9 cellular contexts compared by ENCODE assay signal in the genomic region with DNA sequence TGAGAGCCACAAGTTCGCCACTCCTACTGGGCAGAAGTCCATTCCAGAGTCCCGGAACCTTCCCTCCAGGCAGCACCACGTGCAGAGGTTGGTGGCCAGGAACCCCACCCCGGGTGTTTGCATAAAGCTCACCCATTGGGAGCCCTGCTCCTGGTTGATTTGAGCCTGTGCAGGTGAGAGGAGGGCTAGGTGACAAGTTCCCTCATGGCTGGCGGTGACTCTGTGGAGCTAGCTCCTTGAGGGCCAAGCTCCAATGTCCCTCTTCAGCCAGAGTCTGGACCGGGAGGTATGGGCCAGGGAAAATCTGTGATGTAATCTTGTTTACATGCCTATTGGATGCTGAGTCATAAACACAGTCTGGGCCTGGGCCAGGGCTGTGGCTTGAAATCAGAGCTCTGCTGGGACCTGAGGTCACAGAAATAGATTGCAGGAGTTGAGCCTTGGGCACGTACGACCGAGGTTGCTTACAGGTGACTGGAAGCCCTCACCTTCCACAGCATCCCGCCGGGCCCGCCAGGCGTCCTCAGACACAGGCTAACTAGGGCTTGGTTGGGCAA.
DNase-seq lines count a peak whose midpoint lies in the region; ATAC-seq, FAIRE-seq and TF ChIP-seq lines count a peak whose summit lies in the region.
"Had no signal": no experiment of that assay in that cellular context is flagged by ENCODE, and none has a peak within 500 bp of the region (broad histone marks: within the 10 kb centered on the region; RNA-seq: fewer than 3 reads in every experiment).

No MANE protein-coding gene starts in this region.

- CTCF ChIA-PET in K562 (lab: Yijun Ruan, JAX; ENCODE audit: low intra/inter-chr PET ratio) = no interaction called here
- CTCF ChIA-PET in CD8-positive, alpha-beta T cell (lab: Charles Lee) = interaction anchor here (1.1 kb wide), 1 partner anchor 20 kb away, joined by 4 read pairs; no protein-coding TSS in a partner anchor

- H4K20me1 ChIP-seq in K562 (replicated peaks; ENCODE audit: control insufficient read depth, insufficient read depth, low read length) = peaks cover 14% of the 10 kb centered on the region; the same call in 1 of the 2 replicates

- H3K27me3 Mint-ChIP-seq in CD8-positive, alpha-beta T cell (ENCODE audit: low read depth) = peaks cover 7% of the 10 kb centered on the region
- H3K27me3 Mint-ChIP-seq in stimulated activated naive CD8-positive, alpha-beta T cell treated with anti-CD3 and anti-CD28 coated beads, Interleukin-15, amount 100 ng/mL, for 72 hours = peaks cover 22% of the 10 kb centered on the region

- H3K79me2 ChIP-seq in K562 (ENCODE audit: control insufficient read depth, insufficient read depth, low read length) = no peaks in the 10 kb centered on the region

- H3K4me3 Mint-ChIP-seq in CD8-positive, alpha-beta T cell = no peak overlapping the region
- H3K4me3 Mint-ChIP-seq in stimulated activated naive CD8-positive, alpha-beta T cell treated with anti-CD3 and anti-CD28 coated beads, Interleukin-15, amount 100 ng/mL, for 72 hours = no peak overlapping the region

- 2% methylated on average over 13 of the region's 13 CpGs for WGBS in K562 (ENCODE audit: insufficient coverage, low coverage, missing lambda C conversion rate)

- H3K9me1 ChIP-seq in K562 (ENCODE audit: control insufficient read depth, insufficient read depth, low read length) = no peaks in the 10 kb centered on the region

- no peaks in the 10 kb centered on the region for H3K9me3 Mint-ChIP-seq in CD8-positive, alpha-beta T cell
- H3K9me3 Mint-ChIP-seq in stimulated activated naive CD8-positive, alpha-beta T cell treated with anti-CD3 and anti-CD28 coated beads, Interleukin-15, amount 100 ng/mL, for 72 hours = no peaks in the 10 kb centered on the region

- no peak for TF ChIP-seq POLR2A in K562 (conservative IDR thresholded peaks at IDR 0.05)

- in situ Hi-C loops in ACHN (cut with HindIII; ENCODE audit: low pct_ligation_motif_present, low pct_unique_long_range_greater_than_20kb, low sequenced_read_pairs) = no loop called here
- in situ Hi-C loops in K562 (cut with MboI) = no loop called here

- H3K4me3 ChIP-seq in K562 = no peak overlapping the region
- H3K4me3 ChIP-seq in CD8-positive, alpha-beta T cell (ENCODE audit: low read depth, low read length) = no peak overlapping the region

- no peak overlapping the region for H3K27ac Mint-ChIP-seq in CD8-positive, alpha-beta T cell
- H3K27ac Mint-ChIP-seq in stimulated activated naive CD8-positive, alpha-beta T cell treated with anti-CD3 and anti-CD28 coated beads, Interleukin-15, amount 100 ng/mL, for 72 hours = no peak overlapping the region

- POLR2A ChIA-PET in K562 (lab: Yijun Ruan, JAX) = interaction anchor here (1.1 to 1.3 kb wide), 2 partner anchors 13 to 291 kb away, joined by 3 to 6 read pairs; no protein-coding TSS in a partner anchor
- POLR2A ChIA-PET in CD8-positive, alpha-beta T cell (lab: Charles Lee) = interaction anchor here (0.7 kb wide), 1 partner anchor 80 kb away, joined by 3 read pairs; no protein-coding TSS in a partner anchor

- H3K27ac ChIP-seq in K562 (ENCODE audit: extremely low read depth, low read depth, low read length) = no peak overlapping the region
- no peak overlapping the region for H3K27ac ChIP-seq in CD8-positive, alpha-beta T cell (ENCODE audit: low read depth, low read length)

- H2AFZ ChIP-seq in K562 (ENCODE audit: low read depth, low read length) = no peak overlapping the region

- no peaks in the 10 kb centered on the region for H3K36me3 Mint-ChIP-seq in CD8-positive, alpha-beta T cell

- peaks cover 0 to 12% of the 10 kb centered on the region in 2 experiments; a peak in 2 of 5 replicates for H3K4me1 ChIP-seq in K562 (replicated peaks in 1 of 2; ENCODE audit: control insufficient read depth in 2 of 2, insufficient read depth in 2 of 2, low read length in 2 of 2)
- H3K4me1 ChIP-seq in CD8-positive, alpha-beta T cell (ENCODE audit: insufficient read depth, low read length) = no peaks in the 10 kb centered on the region

- H3K9ac ChIP-seq in K562 (ENCODE audit: insufficient read depth in 1 of 2, low read depth in 2 of 2, low read length in 2 of 2) = 0 out of 4 replicates have a peak overlapping the region, but pooled peaks of 1 of the 2 experiments have one; percentile 27

- no TSS peak for BruUV-seq in K562 (replicated peaks; lab: Mats Ljungman, UMichigan)

- TF ChIP-seq RAD21 in K562 (CRISPR knock-in tag; conservative IDR thresholded peaks at IDR 0.05 in 1 of 2, IDR thresholded peaks at IDR 0.05 in 1 of 2) = no peak

- TF ChIP-seq EP300 in K562 (IDR thresholded peaks at IDR 0.05; ENCODE audit: low read length) = peak; percentile 29; the same call in 1 of the 2 replicates

- no peak for TF ChIP-seq CTCF in K562 (IDR thresholded peaks at IDR 0.05 in 2 of 3, conservative IDR thresholded peaks at IDR 0.05 in 1 of 3; ENCODE audit: insufficient read depth in 2 of 3, low read depth in 1 of 3, low read length in 3 of 3)
- no peak for TF ChIP-seq CTCF in CD8-positive, alpha-beta T cell (IDR thresholded peaks at IDR 0.05)

- DNase-seq in ACHN (peak; percentile 73), HTR-8/SVneo (ENCODE audit: insufficient read length, low spot score) (peak; percentile 93), K562 (ENCODE audit: extremely low read depth in 1 of 4, low spot score in 3 of 4) (peak in 3 of 4 experiments; percentile 43 to 51 (median 47)), left lobe of liver (ENCODE audit: low spot score) (peak; percentile 87), NK-92 (lab: John Stamatoyannopoulos, UW; ENCODE audit: unreplicated experiment) (no peak)
- no peak for DNase-seq in CD8-positive, alpha-beta T cell
- no peak for DNase-seq in stimulated activated naive CD8-positive, alpha-beta T cell treated with anti-CD3 and anti-CD28 coated beads, Interleukin-15, amount 100 ng/mL, for 72 hours
- DNase-seq: DND-41 had no signal

- no peak overlapping the region for H3K4me2 ChIP-seq in K562 (ENCODE audit: insufficient read depth, low read length)

- H3K27me3 ChIP-seq in K562 (ENCODE audit: control insufficient read depth in 2 of 2, insufficient read depth in 2 of 2, low read length in 2 of 2) = peaks cover 51 to 67% of the 10 kb centered on the region in 2 experiments
- H3K27me3 ChIP-seq in CD8-positive, alpha-beta T cell (ENCODE audit: insufficient read depth, low read length) = no peaks in the 10 kb centered on the region

- intact Hi-C loops in K562 (cut with micrococcal nuclease) = no loop called here
- intact Hi-C loops in CD8-positive, alpha-beta T cell (cut with DNase I, micrococcal nuclease) = no loop called here

- no peaks in the 10 kb centered on the region for H3K4me1 Mint-ChIP-seq in CD8-positive, alpha-beta T cell (ENCODE audit: low read depth)
- no peaks in the 10 kb centered on the region for H3K4me1 Mint-ChIP-seq in stimulated activated naive CD8-positive, alpha-beta T cell treated with anti-CD3 and anti-CD28 coated beads, Interleukin-15, amount 100 ng/mL, for 72 hours

- peaks cover 2% of the 10 kb centered on the region; the same call in 1 of the 2 replicates for H3K9me3 ChIP-seq in K562 (replicated peaks; ENCODE audit: control insufficient read depth, insufficient read depth, low read depth, low read length)
- H3K9me3 ChIP-seq in CD8-positive, alpha-beta T cell (ENCODE audit: low read length) = no peaks in the 10 kb centered on the region

- ATAC-seq in K562 = peak; percentile 88
- peak; percentile 88 for ATAC-seq in left lobe of liver
- no peak for ATAC-seq in HG03196 (IDR thresholded peaks at IDR 0.05; ENCODE audit: unreplicated experiment)
- no peak for ATAC-seq in CD8-positive, alpha-beta T cell
- no peak for ATAC-seq in stimulated activated naive CD8-positive, alpha-beta T cell treated with anti-CD3 and anti-CD28 coated beads, Interleukin-15, amount 100 ng/mL, for 72 hours

- FAIRE-seq in HTR-8/SVneo (lab: Jason Lieb, UNC) = no peak
- no peak for FAIRE-seq in K562 (lab: Jason Lieb, UNC)

- H3K36me3 ChIP-seq in K562 (ENCODE audit: control insufficient read depth, insufficient read depth, low read length) = no peaks in the 10 kb centered on the region
- H3K36me3 ChIP-seq in CD8-positive, alpha-beta T cell (ENCODE audit: insufficient read depth, low read length) = no peaks in the 10 kb centered on the region

TF ChIP-seq in K562, 482 proteins besides CTCF, POLR2A, EP300 and RAD21 (continues in another document):
- TF ChIP-seq BACH1 (tag; IDR thresholded peaks at IDR 0.05) = peak; percentile 49; the same call in 1 of the 2 replicates
- TF ChIP-seq ZNF24 (IDR thresholded peaks at IDR 0.05) = no peak
- TF ChIP-seq ZNF316 (IDR thresholded peaks at IDR 0.05) = peak; percentile 67; the same call in 1 of the 2 replicates
- TF ChIP-seq RBFOX2 (IDR thresholded peaks at IDR 0.05; ENCODE audit: low read depth, low read length) = no peak
- TF ChIP-seq DPF2 (IDR thresholded peaks at IDR 0.05) = peak; percentile 35; the same call in 1 of the 2 replicates
- TF ChIP-seq, protein P1, sequence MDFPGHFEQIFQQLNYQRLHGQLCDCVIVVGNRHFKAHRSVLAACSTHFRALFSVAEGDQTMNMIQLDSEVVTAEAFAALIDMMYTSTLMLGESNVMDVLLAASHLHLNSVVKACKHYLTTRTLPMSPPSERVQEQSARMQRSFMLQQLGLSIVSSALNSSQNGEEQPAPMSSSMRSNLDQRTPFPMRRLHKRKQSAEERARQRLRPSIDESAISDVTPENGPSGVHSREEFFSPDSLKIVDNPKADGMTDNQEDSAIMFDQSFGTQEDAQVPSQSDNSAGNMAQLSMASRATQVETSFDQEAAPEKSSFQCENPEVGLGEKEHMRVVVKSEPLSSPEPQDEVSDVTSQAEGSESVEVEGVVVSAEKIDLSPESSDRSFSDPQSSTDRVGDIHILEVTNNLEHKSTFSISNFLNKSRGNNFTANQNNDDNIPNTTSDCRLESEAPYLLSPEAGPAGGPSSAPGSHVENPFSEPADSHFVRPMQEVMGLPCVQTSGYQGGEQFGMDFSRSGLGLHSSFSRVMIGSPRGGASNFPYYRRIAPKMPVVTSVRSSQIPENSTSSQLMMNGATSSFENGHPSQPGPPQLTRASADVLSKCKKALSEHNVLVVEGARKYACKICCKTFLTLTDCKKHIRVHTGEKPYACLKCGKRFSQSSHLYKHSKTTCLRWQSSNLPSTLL (IDR thresholded peaks at IDR 0.05) = no peak
- no peak for TF ChIP-seq SRSF3 (IDR thresholded peaks at IDR 0.05; ENCODE audit: insufficient read depth, low read length)
- peak; percentile 85 for TF ChIP-seq NFIC (IDR thresholded peaks at IDR 0.05)
- peak; percentile 43 for TF ChIP-seq CBFA2T3 (IDR thresholded peaks at IDR 0.05)
- TF ChIP-seq FOSL1 (tag; conservative IDR thresholded peaks at IDR 0.05) = peak; percentile 91
- no peak for TF ChIP-seq SRF (CRISPR knock-in tag; IDR thresholded peaks at IDR 0.05)
- peak in 1 of 2 experiments; percentile 36; a peak in 1 of 4 replicates for TF ChIP-seq FOXA3 (CRISPR knock-in tag; conservative IDR thresholded peaks at IDR 0.05 in 1 of 2, IDR thresholded peaks at IDR 0.05 in 1 of 2)
- TF ChIP-seq BCOR (IDR thresholded peaks at IDR 0.05) = 0 out of 2 replicates have a peak, but pooled peaks have one; percentile 34
- TF ChIP-seq NRF1 (conservative IDR thresholded peaks at IDR 0.05 in 1 of 2, IDR thresholded peaks at IDR 0.05 in 1 of 2) = no peak
- TF ChIP-seq MAFF (IDR thresholded peaks at IDR 0.05; ENCODE audit: low read length) = peak; percentile 58; the same call in 1 of the 2 replicates
- no peak for TF ChIP-seq ZKSCAN1 (IDR thresholded peaks at IDR 0.05; ENCODE audit: low read depth, low read length)

Comparison
In these comparisons a context has a peak if more than half of its experiments do, and no peak if none do; other contexts are left out.
1. DNase-seq: peak in ACHN (single experiment), HTR-8/SVneo (single experiment), K562 (3 of 4) and left lobe of liver (single experiment); none in CD8-positive, alpha-beta T cell (0 of 7), stimulated activated naive CD8-positive, alpha-beta T cell treated with anti-CD3 and anti-CD28 coated beads, Interleukin-15, amount 100 ng/mL, for 72 hours (0 of 2) and NK-92 (single experiment).
2. ATAC-seq: peak in K562 (single experiment) and left lobe of liver (single experiment); none in HG03196 (single experiment), CD8-positive, alpha-beta T cell (single experiment) and stimulated activated naive CD8-positive, alpha-beta T cell treated with anti-CD3 and anti-CD28 coated beads, Interleukin-15, amount 100 ng/mL, for 72 hours (single experiment).